22 cellular contexts compared by ENCODE assay signal in genomic region chr20:58579819-58580492, GRCh38.
"Had no signal": no experiment of that assay in that cellular context is flagged by ENCODE, and none has a peak within 500 bp of the region (broad histone marks: within the 10 kb centered on the region; RNA-seq: fewer than 3 reads in every experiment).

No MANE protein-coding gene starts in this region.

- H3K4me3 Mint-ChIP-seq: immature natural killer cell; memory B cell; natural killer cell treated with Interleukin-12 subunit alpha and Interleukin-12 subunit beta and Interleukin-15 and Interleukin-18, amount 100 ng/mL, for 72 hours; stimulated activated memory B cell treated with anti-CD40 and anti-IgM and Interleukin-4, amounts not matched to agents 10 μg/mL and 1 μg/mL and 100 μg/mL, for 72 hours; stimulated activated naive CD8-positive, alpha-beta T cell treated with anti-CD3 and anti-CD28 coated beads, Interleukin-15, Interleukin-2, amounts not matched to agents 100 ng/mL and 50 ng/mL, for 24 hours had no signal

- H3K4me3 ChIP-seq: esophagus squamous epithelium, gastroesophageal sphincter, left ventricle myocardium inferior, lower lobe of right lung, psoas muscle, smooth muscle cell, tibial nerve, upper lobe of right lung, vagina had no signal

- H3K4me1 Mint-ChIP-seq: immature natural killer cell; memory B cell; stimulated activated memory B cell treated with anti-CD40 and anti-IgM and Interleukin-4, amounts not matched to agents 10 μg/mL and 1 μg/mL and 100 μg/mL, for 72 hours had no signal

- H3K9me3 ChIP-seq: esophagus squamous epithelium, gastroesophageal sphincter, left ventricle myocardium inferior, lower lobe of right lung, psoas muscle, tibial nerve, upper lobe of right lung, vagina had no signal

- H3K36me3 Mint-ChIP-seq: immature natural killer cell; natural killer cell treated with Interleukin-12 subunit alpha and Interleukin-12 subunit beta and Interleukin-15 and Interleukin-18, amount 100 ng/mL, for 72 hours; stimulated activated memory B cell treated with anti-CD40 and anti-IgM and Interleukin-4, amounts not matched to agents 10 μg/mL and 1 μg/mL and 100 μg/mL, for 72 hours had no signal

- ATAC-seq: gastroesophageal sphincter; lower lobe of right lung; natural killer cell treated with Interleukin-12 subunit alpha and Interleukin-12 subunit beta and Interleukin-15 and Interleukin-18, amount 100 ng/mL, for 72 hours; psoas muscle; stimulated activated memory B cell treated with anti-CD40 and anti-IgM and Interleukin-4, amounts not matched to agents 10 μg/mL and 1 μg/mL and 100 μg/mL, for 72 hours; upper lobe of right lung had no signal

- H3K4me1 ChIP-seq: esophagus squamous epithelium, gastroesophageal sphincter, left ventricle myocardium inferior, lower lobe of right lung, parathyroid adenoma, psoas muscle, tibial nerve, upper lobe of right lung, vagina had no signal

- H3K9me3 Mint-ChIP-seq: immature natural killer cell; natural killer cell treated with Interleukin-12 subunit alpha and Interleukin-12 subunit beta and Interleukin-15 and Interleukin-18, amount 100 ng/mL, for 72 hours had no signal

- H3K36me3 ChIP-seq: esophagus squamous epithelium, gastroesophageal sphincter, left ventricle myocardium inferior, lower lobe of right lung, tibial nerve, upper lobe of right lung, vagina had no signal

- H3K27me3 ChIP-seq: gastroesophageal sphincter, tibial nerve, upper lobe of right lung, vagina had no signal

- DNase-seq: effector memory CD4-positive, alpha-beta T cell; esophagus squamous epithelium; foreskin fibroblast; glutamatergic neuron; immature natural killer cell; left ventricle myocardium inferior; lower lobe of right lung; midbrain; psoas muscle; retina; stimulated activated CD4-positive, alpha-beta T cell treated with anti-CD3 and anti-CD28 coated beads, Interleukin-4, amount 100 ng/mL, for 1 hour; stimulated activated CD8-positive, alpha-beta memory T cell treated with anti-CD3 and anti-CD28 coated beads, Interleukin-4, amount 100 ng/mL, for 48 hours; upper lobe of right lung had no signal

- H3K27ac Mint-ChIP-seq: immature natural killer cell; memory B cell; natural killer cell treated with Interleukin-12 subunit alpha and Interleukin-12 subunit beta and Interleukin-15 and Interleukin-18, amount 100 ng/mL, for 72 hours; stimulated activated memory B cell treated with anti-CD40 and anti-IgM and Interleukin-4, amounts not matched to agents 10 μg/mL and 1 μg/mL and 100 μg/mL, for 72 hours; stimulated activated naive CD8-positive, alpha-beta T cell treated with anti-CD3 and anti-CD28 coated beads, Interleukin-15, Interleukin-2, amounts not matched to agents 100 ng/mL and 50 ng/mL, for 24 hours had no signal

- H3K27ac ChIP-seq: esophagus squamous epithelium, gastroesophageal sphincter, left ventricle myocardium inferior, lower lobe of right lung, parathyroid adenoma, psoas muscle, tibial nerve, upper lobe of right lung, vagina had no signal
